In the genomic region with DNA sequence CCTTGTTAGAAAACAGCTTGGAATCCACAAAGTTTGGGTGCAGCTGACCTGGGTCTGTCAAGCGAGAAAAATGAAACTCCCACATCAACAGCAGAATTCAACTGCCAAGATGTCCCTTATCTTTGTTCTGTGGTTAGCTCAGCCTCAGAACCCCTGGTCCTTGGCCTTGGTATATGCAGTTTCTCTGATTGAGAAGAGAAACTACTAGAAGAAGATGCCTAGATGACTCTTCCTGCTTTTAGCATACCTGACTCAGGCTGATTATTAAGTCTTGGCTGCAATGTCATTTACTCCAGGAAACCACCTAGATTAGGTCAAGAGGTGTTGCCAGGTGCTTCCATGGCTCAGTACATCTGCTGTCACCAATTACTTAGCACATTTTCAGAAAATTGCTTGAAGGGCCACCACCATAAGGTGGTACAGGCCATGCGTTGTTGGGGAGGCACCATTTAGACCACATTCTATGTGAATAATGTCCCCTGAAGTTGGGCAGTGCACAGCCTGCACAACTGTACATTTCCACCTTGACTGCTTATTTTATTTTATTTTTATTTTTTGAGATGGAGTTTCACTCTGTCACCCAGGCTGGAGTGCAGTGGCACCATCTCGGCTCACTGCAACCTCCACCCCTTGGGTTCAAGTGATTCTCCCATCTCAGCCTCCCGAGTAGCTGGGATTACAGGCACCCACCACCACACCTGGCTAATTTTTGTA, we compare ENCODE assay signal across 11 cellular contexts. TPM values are rescaled to one million over a fixed set of nuclear protein-coding genes. Genes with fewer than 3 reads are reported as not detected.
DNase-seq lines count a peak whose midpoint lies in the region; ATAC-seq, FAIRE-seq and TF ChIP-seq lines count a peak whose summit lies in the region.
"Had no signal": no experiment of that assay in that cellular context is flagged by ENCODE, and none has a peak within 500 bp of the region (broad histone marks: within the 10 kb centered on the region; RNA-seq: fewer than 3 reads in every experiment).

No MANE protein-coding gene starts in this region.

- TF ChIP-seq POLR2A in GM12891 (IDR thresholded peaks at IDR 0.05; ENCODE audit: low read depth, low read length) (no peak), gastrocnemius medialis (IDR thresholded peaks at IDR 0.05) (no peak)

- intact Hi-C loops in gastrocnemius medialis (cut with DNase I; ENCODE audit: low total_unique reads): no loop called here

- TF ChIP-seq CTCF in fibroblast of pulmonary artery (IDR thresholded peaks at IDR 0.05; ENCODE audit: low read length, missing control alignments) (no peak), gastrocnemius medialis (IDR thresholded peaks at IDR 0.05 in 4 of 5, conservative IDR thresholded peaks at IDR 0.05 in 1 of 5) (no peak)

- H3K27me3 ChIP-seq in gastrocnemius medialis: no peaks in the 10 kb centered on the region

- H3K9me3 ChIP-seq in gastrocnemius medialis: no peaks in the 10 kb centered on the region

- H3K4me3 ChIP-seq in fibroblast of pulmonary artery (replicated peaks; ENCODE audit: low read depth, low read length): no peak overlapping the region
- H3K4me3 ChIP-seq in gastrocnemius medialis: no peak overlapping the region

- in situ Hi-C loops in gastrocnemius medialis (cut with MboI; ENCODE audit: low sequenced_read_pairs in 4 of 4): no loop called here

- no peaks in the 10 kb centered on the region for H3K4me1 ChIP-seq in gastrocnemius medialis

- ATAC-seq in GM21515 (IDR thresholded peaks at IDR 0.05; ENCODE audit: unreplicated experiment): peak; percentile 95
- ATAC-seq in GM19328 (IDR thresholded peaks at IDR 0.05; ENCODE audit: unreplicated experiment): no peak
- ATAC-seq in gastrocnemius medialis: no peak

- H3K36me3 ChIP-seq in gastrocnemius medialis: no peaks in the 10 kb centered on the region

- peak; percentile 87 for FAIRE-seq in GM12891 (lab: Jason Lieb, UNC)
- FAIRE-seq: TTC549 had no signal

- no peak overlapping the region for H3K27ac ChIP-seq in gastrocnemius medialis

- DNase-seq in GM12891 (ENCODE audit: insufficient read length, low spot score) (peak; percentile 23), NCI-H226 (peak; percentile 68), fibroblast of pulmonary artery (ENCODE audit: low read depth) (peak; percentile 79), amniotic stem cell (lab: John Stamatoyannopoulos, UW) (no peak), gastrocnemius medialis (no peak)
- no peak for DNase-seq in stimulated activated naive CD4-positive, alpha-beta T cell treated with Interleukin-2 at 50 U/mL for 16 hours (lab: John Stamatoyannopoulos, UW)
- DNase-seq: H7, hypothalamus had no signal

TF ChIP-seq in GM12891, 5 proteins besides CTCF, POLR2A, EP300 and RAD21:
- TF ChIP-seq TAF1 (IDR thresholded peaks at IDR 0.05; ENCODE audit: low read depth, low read length) (no peak), POU2F2 (IDR thresholded peaks at IDR 0.05; ENCODE audit: low read depth, low read length) (no peak), POLR2AphosphoS5 (IDR thresholded peaks at IDR 0.05; ENCODE audit: low read depth, low read length) (no peak), PAX5 (IDR thresholded peaks at IDR 0.05; ENCODE audit: insufficient read depth, low read length, severe bottlenecking) (peak; percentile 77), SPI1 (IDR thresholded peaks at IDR 0.05; ENCODE audit: low read depth, low read length) (0 out of 2 replicates have a peak, but pooled peaks have one; percentile 14)

RNA-seq across cellular contexts. Expression of a gene that starts 59.4 kb away (rescaled TPM):
- polyA plus RNA-seq in GM12891 (2012; ENCODE audit: low read depth, missing spikeins): 0.77 TPM
- 10 to 100 TPM; 14.4 to 37.0 (median 26.5) TPM for total RNA-seq in gastrocnemius medialis

Comparison
In these comparisons a context has a peak if more than half of its experiments do, and no peak if none do; other contexts are left out.
1. DNase-seq: peak in GM12891 (single experiment), NCI-H226 (single experiment) and fibroblast of pulmonary artery (single experiment); none in amniotic stem cell (single experiment), gastrocnemius medialis (0 of 2) and stimulated activated naive CD4-positive, alpha-beta T cell treated with Interleukin-2 at 50 U/mL for 16 hours (single experiment).